Comparison of ENCODE assay signal across 8 cellular contexts in genomic region chr2:43224571-43225092, GRCh38. TPM values are rescaled to one million over a fixed set of nuclear protein-coding genes. Genes with fewer than 3 reads are reported as not detected.
A peak's percentile ranks its signal among the peaks of the same experiment; 100 is the strongest.
DNase-seq lines count a peak whose midpoint lies in the region; ATAC-seq and TF ChIP-seq lines count a peak whose summit lies in the region.

No MANE protein-coding gene starts in this region.

- H3K36me3 ChIP-seq in body of pancreas (replicated peaks in 1 of 2; ENCODE audit: insufficient read depth in 1 of 2, low read depth in 2 of 2) (peaks cover 0 to 8% of the 10 kb centered on the region in 2 donors), right lobe of liver (peaks cover 0 to 33% (median 5%) of the 10 kb centered on the region in 4 donors)

- TF ChIP-seq POLR2A in body of pancreas (IDR thresholded peaks at IDR 0.05): no peak
- TF ChIP-seq POLR2A in right lobe of liver (IDR thresholded peaks at IDR 0.05): no peak

- ATAC-seq in body of pancreas (no peak), right lobe of liver (no peak), esophagus mucosa (no peak), left lobe of liver (no peak)

- TF ChIP-seq CTCF in body of pancreas (IDR thresholded peaks at IDR 0.05) (no peak), right lobe of liver (IDR thresholded peaks at IDR 0.05) (no peak)

- H3K9me3 ChIP-seq in body of pancreas (no peaks in the 10 kb centered on the region), right lobe of liver (no peaks in the 10 kb centered on the region)

- H3K4me1 ChIP-seq in body of pancreas: peaks cover 57% of the 10 kb centered on the region
- peaks cover 2 to 55% (median 21%) of the 10 kb centered on the region in 4 donors for H3K4me1 ChIP-seq in right lobe of liver

- H3K4me3 ChIP-seq in body of pancreas (peak overlapping the region; percentile 61 to 69), right lobe of liver (peak overlapping the region; percentile 81 to 92 (median 84))

- intact Hi-C loops in body of pancreas (cut with DNase I) (no loop called here), right lobe of liver (cut with DNase I) (loop anchor here (10.0 kb wide), 3 partner anchors 60 to 250 kb away; no protein-coding TSS in a partner anchor)

- H3K27me3 ChIP-seq in body of pancreas (no peaks in the 10 kb centered on the region), right lobe of liver (no peaks in the 10 kb centered on the region)

- DNase-seq in D341Med (ENCODE audit: low spot score): peak; percentile 54
- DNase-seq in RPMI7951 (ENCODE audit: low read depth): peak; percentile 60
- peak; percentile 36 to 43 (median 40) for DNase-seq in body of pancreas
- DNase-seq in right lobe of liver: peak in 2 of 3 donors; percentile 61 to 64
- DNase-seq in stimulated activated naive CD4-positive, alpha-beta T cell treated with Interleukin-2 at 50 U/mL for 16 hours (lab: John Stamatoyannopoulos, UW): peak; percentile 35
- no peak for DNase-seq in NCI-H2029 treated with DMSO at 0.1 percent for 48 hours (lab: John Stamatoyannopoulos, UW)
- no peak for DNase-seq in left lobe of liver (ENCODE audit: low spot score)

- WGBS in body of pancreas, 2 donors: 0% methylated on average over 54 of the region's 74 CpGs; no CpG with 5 or more reads in 1 of the 2 donors
- WGBS in right lobe of liver (ENCODE audit: insufficient coverage, low coverage, low lambda C conversion rate, missing lambda C conversion rate): no CpG with 5 or more reads among the region's 74 CpGs

- H3K27ac ChIP-seq in body of pancreas (peak overlapping the region; percentile 97 to 98 (median 97)), right lobe of liver (peak overlapping the region; percentile 97 to 98 (median 98))

RNA-seq across cellular contexts. Expression of gene ZFP36L2, which starts 1.8 kb away (rescaled TPM):
- total RNA-seq in RPMI7951 (2014; rRNA removed; shearing (Covaris generic)): 6.4 and 9.1 TPM in 2 replicates
- 100 to 1,000 TPM in 1 of 2 donors, 10 to 100 TPM in 1; 57.1 to 116 TPM for total RNA-seq in body of pancreas
- 10 to 100 TPM; 20.8 to 50.0 (median 33.6) TPM for total RNA-seq in right lobe of liver
- total RNA-seq in esophagus mucosa: 71.0 TPM
- 60.6 TPM for total RNA-seq in left lobe of liver

Comparison
In these comparisons a context has a peak if more than half of its experiments do, and no peak if none do; other contexts are left out.
1. DNase-seq: peak in D341Med (single experiment), RPMI7951 (single experiment), body of pancreas (4 of 4), right lobe of liver (2 of 3) and stimulated activated naive CD4-positive, alpha-beta T cell treated with Interleukin-2 at 50 U/mL for 16 hours (single experiment); none in NCI-H2029 treated with DMSO at 0.1 percent for 48 hours (single experiment) and left lobe of liver (single experiment).